In genomic region chr1:150558761-150559626, GRCh38 we compare ENCODE assay signal across 10 cellular contexts. TPM values are rescaled to one million over a fixed set of nuclear protein-coding genes. Genes with fewer than 3 reads are reported as not detected.
DNase-seq lines count a peak whose midpoint lies in the region; TF ChIP-seq lines count a peak whose summit lies in the region.
"Had no signal": no experiment of that assay in that cellular context is flagged by ENCODE, and none has a peak within 500 bp of the region (broad histone marks: within the 10 kb centered on the region; RNA-seq: fewer than 3 reads in every experiment).

No MANE protein-coding gene starts in this region.

- intact Hi-C loops in transverse colon (cut with DNase I; ENCODE audit: low total_unique reads), result no loop called here

- DNase-seq in UCSD-AML1 (lab: John Stamatoyannopoulos, UW; ENCODE audit: unreplicated experiment) (peak; percentile 34), fibroblast of pulmonary artery (ENCODE audit: low read depth) (peak; percentile 57), transverse colon (peak; percentile 38), HFFc6 (no peak), NCI-H1417 (lab: John Stamatoyannopoulos, UW) (no peak), NCI-H1105 treated with DMSO at 0.1 percent for 48 hours (lab: John Stamatoyannopoulos, UW) (no peak)

- in situ Hi-C loops in transverse colon (cut with MboI; ENCODE audit: low pct_ligation_motif_present in 1 of 4, low pct_unique_long_range_greater_than_20kb in 1 of 4, low sequenced_read_pairs in 3 of 4), result no loop called here

- no peaks in the 10 kb centered on the region for H3K9me3 ChIP-seq in muscle layer of colon (ENCODE audit: low read length)
- no peaks in the 10 kb centered on the region for H3K9me3 ChIP-seq in transverse colon

- 85% methylated on average over 28 of the region's 28 CpGs; no CpG with 5 or more reads in 1 of the 2 donors for WGBS in transverse colon (ENCODE audit: low coverage in 1 of 2), 2 donors

- H3K4me3 ChIP-seq in fibroblast of pulmonary artery (replicated peaks; ENCODE audit: low read depth, low read length) (peak overlapping the region; percentile 40), muscle layer of colon (ENCODE audit: low read depth in 1 of 2, low read length in 2 of 2) (peak overlapping the region; percentile 10 to 85), transverse colon (no peak overlapping the region)

- H3K27ac Mint-ChIP-seq in HFFc6, result no peak overlapping the region

- H3K27me3 Mint-ChIP-seq in HFFc6 (ENCODE audit: insufficient read depth), result no peaks in the 10 kb centered on the region; the same call in none of the 2 replicates
- H3K27me3 Mint-ChIP-seq: activated CD4-positive, alpha-beta T cell treated with anti-CD3 and anti-CD28 coated beads for 36 hours; activated naive CD8-positive, alpha-beta T cell had no signal

- H3K27ac ChIP-seq in muscle layer of colon (ENCODE audit: low read depth, low read length), result peak overlapping the region; percentile 100
- peak overlapping the region; percentile 98 to 99 (median 98) for H3K27ac ChIP-seq in transverse colon

- no peak overlapping the region for H3K4me3 Mint-ChIP-seq in HFFc6

- H3K36me3 Mint-ChIP-seq in HFFc6 (ENCODE audit: low read depth), result peaks cover 6% of the 10 kb centered on the region

- TF ChIP-seq CTCF in fibroblast of pulmonary artery (IDR thresholded peaks at IDR 0.05; ENCODE audit: low read length, missing control alignments) (no peak), transverse colon (IDR thresholded peaks at IDR 0.05) (no peak), HFFc6 (IDR thresholded peaks at IDR 0.05) (no peak)

- peaks cover 13% of the 10 kb centered on the region for H3K36me3 ChIP-seq in muscle layer of colon (ENCODE audit: insufficient read depth, low read length)
- no peaks in the 10 kb centered on the region for H3K36me3 ChIP-seq in transverse colon

- no peak for TF ChIP-seq EP300 in transverse colon (IDR thresholded peaks at IDR 0.05; ENCODE audit: low read depth)

- H3K4me1 Mint-ChIP-seq in HFFc6 (ENCODE audit: low read depth), result peaks cover 38% of the 10 kb centered on the region

- peak overlapping the region; percentile 93 for H3K9ac ChIP-seq in muscle layer of colon (ENCODE audit: low read length)

- H3K27me3 ChIP-seq in muscle layer of colon (ENCODE audit: control insufficient read depth in 1 of 2, insufficient read depth in 2 of 2, low read length in 2 of 2) (no peaks in the 10 kb centered on the region), transverse colon (no peaks in the 10 kb centered on the region)

- H3K4me1 ChIP-seq in muscle layer of colon (ENCODE audit: insufficient read depth, low read length) (peaks cover 42% of the 10 kb centered on the region), transverse colon (peaks cover 26 to 51% (median 45%) of the 10 kb centered on the region in 4 donors)

- no peak for TF ChIP-seq POLR2A in transverse colon (IDR thresholded peaks at IDR 0.05)

- no peaks in the 10 kb centered on the region for H3K9me3 Mint-ChIP-seq in HFFc6

RNA-seq across cellular contexts. Expression of gene ADAMTSL4, which starts 9.8 kb away (rescaled TPM):
- total RNA-seq in transverse colon, result 10 to 100 TPM in 3 of 4 donors, 1 to 10 TPM in 1; 7.2 to 26.2 (median 16.3) TPM
- total RNA-seq in HFFc6 (2021; fragmentation: NEBNext Ultra II Directional; extraction: Animal tissue kit (Norgen Biotek cat#: 25700)), result 10 to 100 TPM; 33.7 to 61.2 (median 38.2) TPM
- total RNA-seq: Daoy had no signal

RNA-seq across cellular contexts. Expression of gene MCL1, which starts 20.4 kb away (rescaled TPM):
- total RNA-seq in transverse colon, result 100 to 1,000 TPM; 176 to 395 (median 269) TPM
- 100 to 1,000 TPM; 155 to 170 (median 164) TPM for total RNA-seq in HFFc6 (2021; fragmentation: NEBNext Ultra II Directional; extraction: Animal tissue kit (Norgen Biotek cat#: 25700))

RNA-seq across cellular contexts. Expression of gene FALEC, which starts 43.4 kb away (rescaled TPM):
- total RNA-seq in transverse colon, result not detected
- under 1 TPM in 2 of 6 experiments, not detected in 4; 0.43 to 0.59 TPM for total RNA-seq in HFFc6 (2021; fragmentation: NEBNext Ultra II Directional; extraction: Animal tissue kit (Norgen Biotek cat#: 25700))
- total RNA-seq: Daoy had no signal

RNA-seq across cellular contexts. Expression of gene ECM1, which starts 51.1 kb away (rescaled TPM):
- total RNA-seq in transverse colon, result 1 to 10 TPM; 1.5 to 5.4 (median 3.3) TPM
- 10 to 100 TPM; 30.8 to 52.0 (median 46.5) TPM for total RNA-seq in HFFc6 (2021; fragmentation: NEBNext Ultra II Directional; extraction: Animal tissue kit (Norgen Biotek cat#: 25700))

Comparison
In these comparisons a context has a peak if more than half of its experiments do, and no peak if none do; other contexts are left out.
1. DNase-seq: peak in UCSD-AML1 (single experiment), fibroblast of pulmonary artery (single experiment) and transverse colon (single experiment); none in HFFc6 (single experiment), NCI-H1417 (0 of 3) and NCI-H1105 treated with DMSO at 0.1 percent for 48 hours (single experiment).
2. H3K4me3 ChIP-seq: peak in fibroblast of pulmonary artery (single experiment) and muscle layer of colon (2 of 2); none in transverse colon (0 of 4).